ENCODE assay signal across 1 cellular context in the genomic region with DNA sequence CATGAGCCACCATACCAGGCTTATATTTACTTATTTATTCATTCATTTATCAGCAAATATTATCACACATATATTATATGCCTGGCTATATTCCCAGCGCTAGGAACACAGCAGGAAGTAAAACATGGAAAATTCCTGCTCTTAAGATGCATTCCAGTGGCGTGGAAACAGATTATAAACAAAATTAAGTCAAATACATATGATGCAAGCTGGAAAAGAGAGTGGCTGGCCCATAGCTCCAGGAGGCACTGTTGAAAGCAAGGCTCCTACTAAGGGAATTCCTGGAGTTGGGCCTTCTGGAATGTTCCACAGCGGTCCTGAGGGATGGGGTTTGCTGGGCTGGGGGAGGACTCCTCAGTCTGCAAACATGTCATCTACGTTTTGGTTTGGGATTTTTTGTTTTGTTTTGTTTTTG.
TF ChIP-seq lines count a peak whose summit lies in the region.

No MANE protein-coding gene starts in this region.

TF ChIP-seq in GM23338, 12 proteins besides CTCF, POLR2A, EP300 and RAD21 (continued from another document):
- TF ChIP-seq, protein P1, sequence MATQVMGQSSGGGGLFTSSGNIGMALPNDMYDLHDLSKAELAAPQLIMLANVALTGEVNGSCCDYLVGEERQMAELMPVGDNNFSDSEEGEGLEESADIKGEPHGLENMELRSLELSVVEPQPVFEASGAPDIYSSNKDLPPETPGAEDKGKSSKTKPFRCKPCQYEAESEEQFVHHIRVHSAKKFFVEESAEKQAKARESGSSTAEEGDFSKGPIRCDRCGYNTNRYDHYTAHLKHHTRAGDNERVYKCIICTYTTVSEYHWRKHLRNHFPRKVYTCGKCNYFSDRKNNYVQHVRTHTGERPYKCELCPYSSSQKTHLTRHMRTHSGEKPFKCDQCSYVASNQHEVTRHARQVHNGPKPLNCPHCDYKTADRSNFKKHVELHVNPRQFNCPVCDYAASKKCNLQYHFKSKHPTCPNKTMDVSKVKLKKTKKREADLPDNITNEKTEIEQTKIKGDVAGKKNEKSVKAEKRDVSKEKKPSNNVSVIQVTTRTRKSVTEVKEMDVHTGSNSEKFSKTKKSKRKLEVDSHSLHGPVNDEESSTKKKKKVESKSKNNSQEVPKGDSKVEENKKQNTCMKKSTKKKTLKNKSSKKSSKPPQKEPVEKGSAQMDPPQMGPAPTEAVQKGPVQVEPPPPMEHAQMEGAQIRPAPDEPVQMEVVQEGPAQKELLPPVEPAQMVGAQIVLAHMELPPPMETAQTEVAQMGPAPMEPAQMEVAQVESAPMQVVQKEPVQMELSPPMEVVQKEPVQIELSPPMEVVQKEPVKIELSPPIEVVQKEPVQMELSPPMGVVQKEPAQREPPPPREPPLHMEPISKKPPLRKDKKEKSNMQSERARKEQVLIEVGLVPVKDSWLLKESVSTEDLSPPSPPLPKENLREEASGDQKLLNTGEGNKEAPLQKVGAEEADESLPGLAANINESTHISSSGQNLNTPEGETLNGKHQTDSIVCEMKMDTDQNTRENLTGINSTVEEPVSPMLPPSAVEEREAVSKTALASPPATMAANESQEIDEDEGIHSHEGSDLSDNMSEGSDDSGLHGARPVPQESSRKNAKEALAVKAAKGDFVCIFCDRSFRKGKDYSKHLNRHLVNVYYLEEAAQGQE (IDR thresholded peaks at IDR 0.05; ENCODE audit: unreplicated experiment) = no peak
- TF ChIP-seq POLR2AphosphoS5 (IDR thresholded peaks at IDR 0.05; ENCODE audit: low read depth) = no peak
